ENCODE assay signal across 15 cellular contexts in genomic region chr20:62316331-62317166, GRCh38.
"Had no signal": no experiment of that assay in that cellular context is flagged by ENCODE, and none has a peak within 500 bp of the region (broad histone marks: within the 10 kb centered on the region; RNA-seq: fewer than 3 reads in every experiment).

No MANE protein-coding gene starts in this region.

- DNase-seq: activated CD4-positive, alpha-beta T cell treated with anti-CD3 and anti-CD28 coated beads, Interleukin-2, amount 50 U/mL, for 1 hour; activated naive CD4-positive, alpha-beta T cell treated with anti-CD3 and anti-CD28 coated beads, Interleukin-2, amount 50 U/mL, for 16 hours; adrenal gland; body of pancreas; kidney glomerular epithelial cell; stimulated activated CD4-positive, alpha-beta T cell treated with anti-CD3 and anti-CD28 coated beads, Interleukin-1b, Interleukin-23, amount 100 ng/mL, for 48 hours; stimulated activated naive CD4-positive, alpha-beta T cell had no signal

- H3K27ac Mint-ChIP-seq: activated T-helper 2 cell treated with anti-CD3 and anti-CD28 coated beads, Interferon-gamma antibody, Interleukin-2, Interleukin-4, amounts not matched to agents 10 μg/mL and 5 μg/mL and 100 μg/mL, durations not matched to agents 14 hours and 24 hours and 36 hours; neural progenitor cell; T-helper 2 cell treated with Interferon-gamma antibody and Interleukin-4, amounts not matched to agents 5 μg/mL and 100 μg/mL, for 36 hours; type B pancreatic cell had no signal

- H3K4me1 ChIP-seq: adrenal gland, body of pancreas, neural progenitor cell, pancreas, right atrium auricular region had no signal

- H3K36me3 Mint-ChIP-seq: neural progenitor cell, type B pancreatic cell had no signal

- H3K4me2 ChIP-seq: neural progenitor cell had no signal

- H3K9me3 ChIP-seq: adrenal gland, body of pancreas, gastroesophageal sphincter, pancreas, right atrium auricular region had no signal

- FAIRE-seq: endometrium, pancreas had no signal

- H3K27me3 Mint-ChIP-seq: type B pancreatic cell had no signal

- H3K9ac ChIP-seq: neural progenitor cell had no signal

- H3K27ac ChIP-seq: adrenal gland, body of pancreas, neural progenitor cell, pancreas, right atrium auricular region had no signal

- ATAC-seq: body of pancreas, gastroesophageal sphincter, pancreas had no signal

- H3K4me3 ChIP-seq: adrenal gland, body of pancreas, gastroesophageal sphincter, neural progenitor cell, pancreas, right atrium auricular region had no signal

- H3K4me1 Mint-ChIP-seq: neural progenitor cell had no signal

- H2AFZ ChIP-seq: neural progenitor cell had no signal

- H3K9me3 Mint-ChIP-seq: activated T-helper 2 cell treated with anti-CD3 and anti-CD28 coated beads, Interferon-gamma antibody, Interleukin-2, Interleukin-4, amounts not matched to agents 10 μg/mL and 5 μg/mL and 100 μg/mL, durations not matched to agents 14 hours and 24 hours and 36 hours; neural progenitor cell; T-helper 2 cell treated with Interferon-gamma antibody and Interleukin-4, amounts not matched to agents 5 μg/mL and 100 μg/mL, for 36 hours; type B pancreatic cell had no signal

- H3K27me3 ChIP-seq: adrenal gland, body of pancreas, gastroesophageal sphincter, neural progenitor cell, pancreas, right atrium auricular region had no signal

- H3K4me3 Mint-ChIP-seq: neural progenitor cell; T-helper 2 cell treated with Interferon-gamma antibody and Interleukin-4, amounts not matched to agents 5 μg/mL and 100 μg/mL, for 36 hours; type B pancreatic cell had no signal

- H3K36me3 ChIP-seq: neural progenitor cell had no signal
